ENCODE assay signal across 33 cellular contexts in genomic region chr12:130242506-130242905, GRCh38.
"Had no signal": no experiment of that assay in that cellular context is flagged by ENCODE, and none has a peak within 500 bp of the region (broad histone marks: within the 10 kb centered on the region; RNA-seq: fewer than 3 reads in every experiment).

No MANE protein-coding gene starts in this region.

- DNase-seq: activated effector memory CD4-positive, alpha-beta T cell treated with anti-CD3 and anti-CD28 coated beads, Interleukin-2, amount 50 U/mL, for 16 hours; activated effector memory CD4-positive, alpha-beta T cell treated with Interleukin-2 at 50 U/mL for 16 hours; activated gamma-delta T cell; activated gamma-delta T cell treated with Interleukin-2 at 50 U/mL for 16 hours; activated naive CD4-positive, alpha-beta T cell; activated naive CD4-positive, alpha-beta T cell treated with anti-CD3 and anti-CD28 coated beads for 36 hours; activated naive CD4-positive, alpha-beta T cell treated with anti-CD3 and anti-CD28 coated beads, Interleukin-2, amount 10 ng/mL, durations not matched to agents 7 days and 5 days; activated naive CD4-positive, alpha-beta T cell treated with anti-CD3 and anti-CD28 coated beads, Interleukin-2, amount 50 U/mL, for 16 hours; activated naive CD4-positive, alpha-beta T cell treated with Interleukin-2 at 50 U/mL for 16 hours; activated naive CD8-positive, alpha-beta T cell treated with anti-CD3 and anti-CD28 coated beads for 36 hours; activated naive CD8-positive, alpha-beta T cell treated with anti-CD3 and anti-CD28 coated beads, Interleukin-2, amount 10 ng/mL, durations not matched to agents 7 days and 5 days; activated naive CD8-positive, alpha-beta T cell treated with anti-CD3 and anti-CD28 coated beads, Interleukin-2, amount 50 U/mL, for 24 hours; activated T-cell treated with anti-CD3 and anti-CD28 coated beads for 4 hours; activated T-cell treated with anti-CD3 and anti-CD28 coated beads, Interleukin-2, amount 50 U/mL, for 1 hour; activated T-cell treated with anti-CD3 and anti-CD28 coated beads, Interleukin-2, amount 50 U/mL, for 24 hours; activated T-cell treated with anti-CD3 and anti-CD28 coated beads, Interleukin-2, amount 50 U/mL, for 4 hours; activated T-cell treated with anti-CD3 and anti-CD28 coated beads, Interleukin-2, amount 50 U/mL, for 48 hours; activated T-cell treated with anti-CD3 and anti-CD28 coated beads, Interleukin-2, amount 50 U/mL, for 72 hours; adrenal gland; amniotic stem cell; amygdala; anterior cingulate cortex; aorta; body of pancreas; brain microvascular endothelial cell; caudate nucleus; central memory CD4-positive, alpha-beta T cell; cerebellar nuclear complex had no signal

- H3K27ac ChIP-seq: adrenal gland, ascending aorta, body of pancreas, brain microvascular endothelial cell, breast epithelium, cardiac muscle cell had no signal

- H3K4me3 ChIP-seq: adrenal gland, ascending aorta, body of pancreas, breast epithelium, cardiac muscle cell had no signal

- H3K36me3 ChIP-seq: adrenal gland, ascending aorta, brain microvascular endothelial cell, breast epithelium, cardiac muscle cell had no signal

- H3K9me3 ChIP-seq: adrenal gland, ascending aorta, body of pancreas, breast epithelium had no signal

- H3K27me3 ChIP-seq: adrenal gland, ascending aorta, body of pancreas, brain microvascular endothelial cell, breast epithelium had no signal

- ATAC-seq: activated naive CD4-positive, alpha-beta T cell treated with anti-CD3 and anti-CD28 coated beads, Interleukin-2, amount 50 U/mL, for 72 hours; activated naive CD8-positive, alpha-beta T cell treated with anti-CD3 and anti-CD28 coated beads, Interleukin-2, amount 50 U/mL, for 24 hours; activated T-cell treated with anti-CD3 and anti-CD28 coated beads, Interleukin-2, amount 50 U/mL, for 4 hours; activated T-cell treated with anti-CD3 and anti-CD28 coated beads, Interleukin-2, amount 50 U/mL, for 72 hours; activated T-helper 17 cell treated with anti-CD3 and anti-CD28 coated beads, Interleukin-2, amount 50 U/mL, for 72 hours; body of pancreas had no signal

- H3K4me1 ChIP-seq: adrenal gland, ascending aorta, body of pancreas, breast epithelium had no signal
